10 cellular contexts compared by ENCODE assay signal in genomic region chr16:12271006-12271405, GRCh38.
DNase-seq lines count a peak whose midpoint lies in the region; ATAC-seq and TF ChIP-seq lines count a peak whose summit lies in the region.
"Had no signal": no experiment of that assay in that cellular context is flagged by ENCODE, and none has a peak within 500 bp of the region (broad histone marks: within the 10 kb centered on the region; RNA-seq: fewer than 3 reads in every experiment).

No MANE protein-coding gene starts in this region.

- CTCF ChIA-PET in WTC11 (lab: Charles Lee), result interaction anchor here (0.6 to 2.5 kb wide), 14 partner anchors 10 to 833 kb away, joined by 3 to 49 read pairs (median 4); no protein-coding TSS in a partner anchor
- CTCF ChIA-PET in activated CD8-positive, alpha-beta memory T cell treated with anti-CD3 and anti-CD28 coated beads, Interleukin-2, amount 10 ng/mL, durations not matched to agents 7 days and 5 days (lab: Charles Lee), result interaction anchor here (0.7 kb wide), 1 partner anchor 176 kb away, joined by 6 read pairs; no protein-coding TSS in a partner anchor

- no peak overlapping the region for H3K4me3 Mint-ChIP-seq in WTC11
- no peak overlapping the region for H3K4me3 Mint-ChIP-seq in activated CD8-positive, alpha-beta memory T cell treated with anti-CD3 and anti-CD28 coated beads, Interleukin-2, amount 10 ng/mL, durations not matched to agents 7 days and 5 days
- H3K4me3 Mint-ChIP-seq: stimulated activated memory B cell treated with anti-CD40 and anti-IgM and Interleukin-4, amounts not matched to agents 10 μg/mL and 1 μg/mL and 100 μg/mL, for 72 hours had no signal

- TF ChIP-seq CTCF in BE2C (IDR thresholded peaks at IDR 0.05; ENCODE audit: low read depth, low read length) (peak; percentile 43), WTC11 (IDR thresholded peaks at IDR 0.05) (no peak)

- H3K9me3 Mint-ChIP-seq in WTC11, result no peaks in the 10 kb centered on the region
- H3K9me3 Mint-ChIP-seq in activated CD8-positive, alpha-beta memory T cell treated with anti-CD3 and anti-CD28 coated beads, Interleukin-2, amount 10 ng/mL, durations not matched to agents 7 days and 5 days (ENCODE audit: low read depth), result no peaks in the 10 kb centered on the region
- H3K9me3 Mint-ChIP-seq: stimulated activated memory B cell treated with anti-CD40 and anti-IgM and Interleukin-4, amounts not matched to agents 10 μg/mL and 1 μg/mL and 100 μg/mL, for 72 hours had no signal

- peak; percentile 32 for DNase-seq in BE2C
- peak; percentile 11 for DNase-seq in HS-27A (ENCODE audit: low read depth)
- DNase-seq in WTC11 (ENCODE audit: low spot score), result peak; percentile 62
- DNase-seq in kidney tubule cell (ENCODE audit: low spot score), result peak; percentile 24
- no peak for DNase-seq in activated CD8-positive, alpha-beta memory T cell treated with anti-CD3 and anti-CD28 coated beads, Interleukin-2, amount 10 ng/mL, durations not matched to agents 7 days and 5 days
- no peak for DNase-seq in activated CD8-positive, alpha-beta memory T cell treated with anti-CD3 and anti-CD28 coated beads for 24 hours
- DNase-seq in stimulated activated CD4-positive, alpha-beta T cell treated with anti-CD3 and anti-CD28 coated beads, Interleukin-15, amount 100 ng/mL, for 24 hours, result no peak
- DNase-seq: activated CD4-positive, alpha-beta T cell treated with anti-CD3 and anti-CD28 coated beads, Interleukin-2, amount 50 U/mL, for 4 hours had no signal

- POLR2A ChIA-PET in WTC11 (lab: Charles Lee), result interaction anchor here (0.7 kb wide), 1 partner anchor 419 kb away, joined by 3 read pairs; no protein-coding TSS in a partner anchor

- H3K4me3 ChIP-seq in BE2C (ENCODE audit: low read depth, low read length), result no peak overlapping the region

- H3K27ac Mint-ChIP-seq in WTC11, result no peak overlapping the region
- no peak overlapping the region for H3K27ac Mint-ChIP-seq in activated CD8-positive, alpha-beta memory T cell treated with anti-CD3 and anti-CD28 coated beads, Interleukin-2, amount 10 ng/mL, durations not matched to agents 7 days and 5 days
- H3K27ac Mint-ChIP-seq: stimulated activated memory B cell treated with anti-CD40 and anti-IgM and Interleukin-4, amounts not matched to agents 10 μg/mL and 1 μg/mL and 100 μg/mL, for 72 hours had no signal

- no peaks in the 10 kb centered on the region for H3K36me3 ChIP-seq in BE2C

- H3K27me3 Mint-ChIP-seq in WTC11 (ENCODE audit: low read depth), result no peaks in the 10 kb centered on the region
- H3K27me3 Mint-ChIP-seq in activated CD8-positive, alpha-beta memory T cell treated with anti-CD3 and anti-CD28 coated beads, Interleukin-2, amount 10 ng/mL, durations not matched to agents 7 days and 5 days, result no peaks in the 10 kb centered on the region
- H3K27me3 Mint-ChIP-seq: stimulated activated memory B cell treated with anti-CD40 and anti-IgM and Interleukin-4, amounts not matched to agents 10 μg/mL and 1 μg/mL and 100 μg/mL, for 72 hours had no signal

- no peaks in the 10 kb centered on the region for H3K4me1 ChIP-seq in BE2C

- no peaks in the 10 kb centered on the region for H3K9me3 ChIP-seq in BE2C

- H3K4me1 Mint-ChIP-seq in WTC11, result no peaks in the 10 kb centered on the region
- no peaks in the 10 kb centered on the region for H3K4me1 Mint-ChIP-seq in activated CD8-positive, alpha-beta memory T cell treated with anti-CD3 and anti-CD28 coated beads, Interleukin-2, amount 10 ng/mL, durations not matched to agents 7 days and 5 days

- H3K36me3 Mint-ChIP-seq in WTC11, result no peaks in the 10 kb centered on the region
- no peaks in the 10 kb centered on the region for H3K36me3 Mint-ChIP-seq in activated CD8-positive, alpha-beta memory T cell treated with anti-CD3 and anti-CD28 coated beads, Interleukin-2, amount 10 ng/mL, durations not matched to agents 7 days and 5 days

- H3K27me3 ChIP-seq in BE2C, result no peaks in the 10 kb centered on the region

- ATAC-seq in WTC11, result peak; percentile 99
- ATAC-seq in HG02571 (IDR thresholded peaks at IDR 0.05; ENCODE audit: unreplicated experiment), result no peak
- ATAC-seq in activated CD8-positive, alpha-beta memory T cell treated with anti-CD3 and anti-CD28 coated beads, Interleukin-2, amount 10 ng/mL, durations not matched to agents 7 days and 5 days, result no peak
- ATAC-seq: stimulated activated memory B cell treated with anti-CD40 and anti-IgM and Interleukin-4, amounts not matched to agents 10 μg/mL and 1 μg/mL and 100 μg/mL, for 72 hours had no signal

TF ChIP-seq in WTC11, 78 proteins besides CTCF, POLR2A, EP300 and RAD21:
- TF ChIP-seq AR (CRISPR knock-in tag; IDR thresholded peaks at IDR 0.05) (no peak), ZBTB43 (CRISPR knock-in tag; IDR thresholded peaks at IDR 0.05) (no peak), NFE2L1 (CRISPR knock-in tag; IDR thresholded peaks at IDR 0.05) (no peak), ZNF423 (CRISPR knock-in tag; IDR thresholded peaks at IDR 0.05) (no peak), SOX15 (CRISPR knock-in tag; IDR thresholded peaks at IDR 0.05) (no peak)

Comparison
In these comparisons a context has a peak if more than half of its experiments do, and no peak if none do; other contexts are left out.
1. DNase-seq: peak in BE2C (single experiment), HS-27A (single experiment), WTC11 (single experiment) and kidney tubule cell (single experiment); none in activated CD8-positive, alpha-beta memory T cell treated with anti-CD3 and anti-CD28 coated beads, Interleukin-2, amount 10 ng/mL, durations not matched to agents 7 days and 5 days (single experiment), activated CD8-positive, alpha-beta memory T cell treated with anti-CD3 and anti-CD28 coated beads for 24 hours (single experiment) and stimulated activated CD4-positive, alpha-beta T cell treated with anti-CD3 and anti-CD28 coated beads, Interleukin-15, amount 100 ng/mL, for 24 hours (single experiment).